15 cellular contexts compared by ENCODE assay signal in genomic region chr17:62792122-62792800, GRCh38. TPM values are rescaled to one million over a fixed set of nuclear protein-coding genes. Genes with fewer than 3 reads are reported as not detected.
A peak's percentile ranks its signal among the peaks of the same experiment; 100 is the strongest.
DNase-seq lines count a peak whose midpoint lies in the region; ATAC-seq and TF ChIP-seq lines count a peak whose summit lies in the region.
"Had no signal": no experiment of that assay in that cellular context is flagged by ENCODE, and none has a peak within 500 bp of the region (broad histone marks: within the 10 kb centered on the region; RNA-seq: fewer than 3 reads in every experiment).

No MANE protein-coding gene starts in this region.

- ATAC-seq in SK-N-SH treated with all-trans-retinoic acid at 6 μM for 48 hours = peak; percentile 37
- no peak for ATAC-seq in HG02852 (IDR thresholded peaks at IDR 0.05; ENCODE audit: unreplicated experiment)
- ATAC-seq: activated naive CD4-positive, alpha-beta T cell treated with anti-CD3 and anti-CD28 coated beads, Interleukin-2, amount 50 U/mL, for 72 hours; upper lobe of right lung had no signal

- intact Hi-C loops in spleen (cut with DNase I; ENCODE audit: low total_unique reads) = no loop called here

- no peak overlapping the region for H3K27ac ChIP-seq in spleen
- H3K27ac ChIP-seq: upper lobe of right lung had no signal

- no peaks in the 10 kb centered on the region for H3K9me3 ChIP-seq in spleen
- H3K9me3 ChIP-seq: upper lobe of right lung had no signal

- peak; percentile 16 for DNase-seq in NOMO-1 treated with DMSO at 0.1 percent for 48 hours (lab: John Stamatoyannopoulos, UW; ENCODE audit: unreplicated experiment)
- no peak for DNase-seq in NOMO-1 treated with dmso at 0.1 percent for 144 hours (lab: John Stamatoyannopoulos, UW; ENCODE audit: unreplicated experiment)
- peak; percentile 94 for DNase-seq in fibroblast of peridontal ligament (ENCODE audit: extremely low read depth)
- peak; percentile 80 for DNase-seq in stromal cell of bone marrow (ENCODE audit: low read depth)
- no peak for DNase-seq in KBM-7
- DNase-seq in spleen = no peak
- DNase-seq: activated B cell treated with CpG ODN at 0.5 μM for 24 hours, AML-193, H9, naive B cell, NCI-H69, upper lobe of right lung had no signal

- no peak for TF ChIP-seq POLR2A in spleen (IDR thresholded peaks at IDR 0.05)

- no peaks in the 10 kb centered on the region for H3K36me3 ChIP-seq in spleen
- H3K36me3 ChIP-seq: upper lobe of right lung had no signal

- H3K4me3 ChIP-seq in spleen = no peak overlapping the region
- H3K4me3 ChIP-seq: upper lobe of right lung had no signal

- H3K4me1 ChIP-seq in spleen = peaks cover 0 to 11% (median 4%) of the 10 kb centered on the region in 6 donors
- H3K4me1 ChIP-seq: upper lobe of right lung had no signal

- H3K27me3 ChIP-seq in spleen (replicated peaks in 1 of 7) = peaks cover 0 to 17% (median 0%) of the 10 kb centered on the region in 7 donors
- H3K27me3 ChIP-seq: upper lobe of right lung had no signal

- no peak for TF ChIP-seq CTCF in spleen (IDR thresholded peaks at IDR 0.05 in 8 of 11, conservative IDR thresholded peaks at IDR 0.05 in 3 of 11)

- WGBS in spleen, 5 donors = 85 to 96% (median 91%) methylated on average over 7 of the region's 7 CpGs

- in situ Hi-C loops in KBM-7 (cut with MboI; ENCODE audit: low pct_unique_long_range_greater_than_20kb, low sequenced_read_pairs) = no loop called here

TF ChIP-seq in SK-N-SH treated with all-trans-retinoic acid at 6 μM for 48 hours, 23 proteins besides CTCF, POLR2A, EP300 and RAD21:
- TF ChIP-seq PATZ1 (CRISPR knock-in tag; IDR thresholded peaks at IDR 0.05; ENCODE audit: borderline replicate concordance) (no peak), SNAI2 (CRISPR knock-in tag; IDR thresholded peaks at IDR 0.05) (no peak), ZNF8 (CRISPR knock-in tag; IDR thresholded peaks at IDR 0.05) (no peak), ZC3H10 (CRISPR knock-in tag; IDR thresholded peaks at IDR 0.05) (peak; percentile 94), TOX (CRISPR knock-in tag; IDR thresholded peaks at IDR 0.05; ENCODE audit: borderline replicate concordance) (peak; percentile 99)
- TF ChIP-seq, protein P1, sequence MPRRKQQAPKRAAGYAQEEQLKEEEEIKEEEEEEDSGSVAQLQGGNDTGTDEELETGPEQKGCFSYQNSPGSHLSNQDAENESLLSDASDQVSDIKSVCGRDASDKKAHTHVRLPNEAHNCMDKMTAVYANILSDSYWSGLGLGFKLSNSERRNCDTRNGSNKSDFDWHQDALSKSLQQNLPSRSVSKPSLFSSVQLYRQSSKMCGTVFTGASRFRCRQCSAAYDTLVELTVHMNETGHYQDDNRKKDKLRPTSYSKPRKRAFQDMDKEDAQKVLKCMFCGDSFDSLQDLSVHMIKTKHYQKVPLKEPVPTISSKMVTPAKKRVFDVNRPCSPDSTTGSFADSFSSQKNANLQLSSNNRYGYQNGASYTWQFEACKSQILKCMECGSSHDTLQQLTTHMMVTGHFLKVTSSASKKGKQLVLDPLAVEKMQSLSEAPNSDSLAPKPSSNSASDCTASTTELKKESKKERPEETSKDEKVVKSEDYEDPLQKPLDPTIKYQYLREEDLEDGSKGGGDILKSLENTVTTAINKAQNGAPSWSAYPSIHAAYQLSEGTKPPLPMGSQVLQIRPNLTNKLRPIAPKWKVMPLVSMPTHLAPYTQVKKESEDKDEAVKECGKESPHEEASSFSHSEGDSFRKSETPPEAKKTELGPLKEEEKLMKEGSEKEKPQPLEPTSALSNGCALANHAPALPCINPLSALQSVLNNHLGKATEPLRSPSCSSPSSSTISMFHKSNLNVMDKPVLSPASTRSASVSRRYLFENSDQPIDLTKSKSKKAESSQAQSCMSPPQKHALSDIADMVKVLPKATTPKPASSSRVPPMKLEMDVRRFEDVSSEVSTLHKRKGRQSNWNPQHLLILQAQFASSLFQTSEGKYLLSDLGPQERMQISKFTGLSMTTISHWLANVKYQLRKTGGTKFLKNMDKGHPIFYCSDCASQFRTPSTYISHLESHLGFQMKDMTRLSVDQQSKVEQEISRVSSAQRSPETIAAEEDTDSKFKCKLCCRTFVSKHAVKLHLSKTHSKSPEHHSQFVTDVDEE (CRISPR knock-in tag; IDR thresholded peaks at IDR 0.05) = no peak
- TF ChIP-seq, protein P2, sequence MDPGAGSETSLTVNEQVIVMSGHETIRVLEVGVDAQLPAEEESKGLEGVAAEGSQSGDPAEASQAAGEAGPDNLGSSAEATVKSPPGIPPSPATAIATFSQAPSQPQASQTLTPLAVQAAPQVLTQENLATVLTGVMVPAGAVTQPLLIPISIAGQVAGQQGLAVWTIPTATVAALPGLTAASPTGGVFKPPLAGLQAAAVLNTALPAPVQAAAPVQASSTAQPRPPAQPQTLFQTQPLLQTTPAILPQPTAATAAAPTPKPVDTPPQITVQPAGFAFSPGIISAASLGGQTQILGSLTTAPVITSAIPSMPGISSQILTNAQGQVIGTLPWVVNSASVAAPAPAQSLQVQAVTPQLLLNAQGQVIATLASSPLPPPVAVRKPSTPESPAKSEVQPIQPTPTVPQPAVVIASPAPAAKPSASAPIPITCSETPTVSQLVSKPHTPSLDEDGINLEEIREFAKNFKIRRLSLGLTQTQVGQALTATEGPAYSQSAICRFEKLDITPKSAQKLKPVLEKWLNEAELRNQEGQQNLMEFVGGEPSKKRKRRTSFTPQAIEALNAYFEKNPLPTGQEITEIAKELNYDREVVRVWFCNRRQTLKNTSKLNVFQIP (CRISPR knock-in tag; IDR thresholded peaks at IDR 0.05; ENCODE audit: borderline replicate concordance, low read depth) = no peak; the same call in 1 of the 2 replicates

RNA-seq across cellular contexts. Expression of gene MARCHF10, which starts 15.9 kb away (rescaled TPM):
- total RNA-seq in spleen = not detected
- polyA plus RNA-seq in spleen = under 1 TPM; 0.15 to 0.32 (median 0.26) TPM
- total RNA-seq: activated B cell treated with CpG ODN at 0.5 μM for 24 hours; activated naive CD4-positive, alpha-beta T cell treated with anti-CD3 and anti-CD28 coated beads, Interleukin-2, amount 50 U/mL, for 72 hours; H9; upper lobe of right lung had no signal

Comparison
In these comparisons a context has a peak if more than half of its experiments do, and no peak if none do; other contexts are left out.
1. DNase-seq: peak in NOMO-1 treated with DMSO at 0.1 percent for 48 hours (single experiment), fibroblast of peridontal ligament (single experiment) and stromal cell of bone marrow (single experiment); none in NOMO-1 treated with dmso at 0.1 percent for 144 hours (single experiment), KBM-7 (single experiment) and spleen (single experiment).